Comparison of ENCODE assay signal across 9 cellular contexts in genomic region chr1:67713071-67713806, GRCh38. TPM values are rescaled to one million over a fixed set of nuclear protein-coding genes. Genes with fewer than 3 reads are reported as not detected.
DNase-seq lines count a peak whose midpoint lies in the region; ATAC-seq and TF ChIP-seq lines count a peak whose summit lies in the region.
"Had no signal": no experiment of that assay in that cellular context is flagged by ENCODE, and none has a peak within 500 bp of the region (broad histone marks: within the 10 kb centered on the region; RNA-seq: fewer than 3 reads in every experiment).

No MANE protein-coding gene starts in this region.

- H4K20me1 ChIP-seq in DND-41 (ENCODE audit: insufficient read depth, low read length), result no peaks in the 10 kb centered on the region

- no peak overlapping the region for H3K4me3 ChIP-seq in DND-41 (ENCODE audit: low read depth in 1 of 2, low read length in 2 of 2)

- DNase-seq in DND-41 (no peak), NCI-H1930 (lab: John Stamatoyannopoulos, UW) (peak; percentile 65 to 77), amniotic stem cell (lab: John Stamatoyannopoulos, UW) (peak; percentile 37), mesothelial cell of epicardium (ENCODE audit: low spot score in 2 of 2, unreplicated experiment in 2 of 2) (no peak), retina (no peak)
- no peak for DNase-seq in activated CD8-positive, alpha-beta T cell treated with anti-CD3 and anti-CD28 coated beads for 36 hours

- no peaks in the 10 kb centered on the region for H3K27me3 ChIP-seq in DND-41 (ENCODE audit: insufficient read depth, low read length, poor library complexity)

- H3K79me2 ChIP-seq in DND-41 (ENCODE audit: insufficient read depth, low read length), result no peaks in the 10 kb centered on the region

- no peak overlapping the region for H3K4me2 ChIP-seq in DND-41 (ENCODE audit: insufficient read depth, low read length)

- peak overlapping the region; percentile 77 for H3K27ac ChIP-seq in DND-41 (ENCODE audit: low read length)

- H3K36me3 Mint-ChIP-seq in mesothelial cell of epicardium, result no peaks in the 10 kb centered on the region
- H3K36me3 Mint-ChIP-seq in activated CD8-positive, alpha-beta T cell treated with anti-CD3 and anti-CD28 coated beads for 36 hours (ENCODE audit: low read depth), result no peaks in the 10 kb centered on the region
- H3K36me3 Mint-ChIP-seq: activated naive CD8-positive, alpha-beta T cell had no signal

- no peaks in the 10 kb centered on the region for H3K27me3 Mint-ChIP-seq in mesothelial cell of epicardium (ENCODE audit: low read depth)
- H3K27me3 Mint-ChIP-seq in activated CD8-positive, alpha-beta T cell treated with anti-CD3 and anti-CD28 coated beads for 36 hours, result no peaks in the 10 kb centered on the region
- H3K27me3 Mint-ChIP-seq: activated naive CD8-positive, alpha-beta T cell had no signal

- POLR2A ChIA-PET in activated CD8-positive, alpha-beta T cell treated with anti-CD3 and anti-CD28 coated beads for 36 hours (lab: Charles Lee), result no interaction called here

- H3K36me3 ChIP-seq in DND-41 (ENCODE audit: insufficient read depth, low read length), result no peaks in the 10 kb centered on the region

- no peaks in the 10 kb centered on the region for H3K9me3 Mint-ChIP-seq in mesothelial cell of epicardium
- no peaks in the 10 kb centered on the region for H3K9me3 Mint-ChIP-seq in activated CD8-positive, alpha-beta T cell treated with anti-CD3 and anti-CD28 coated beads for 36 hours

- H3K4me3 Mint-ChIP-seq in mesothelial cell of epicardium, result no peak overlapping the region
- no peak overlapping the region for H3K4me3 Mint-ChIP-seq in activated CD8-positive, alpha-beta T cell treated with anti-CD3 and anti-CD28 coated beads for 36 hours
- H3K4me3 Mint-ChIP-seq: activated naive CD8-positive, alpha-beta T cell had no signal

- peak overlapping the region; percentile 54 for H3K27ac Mint-ChIP-seq in mesothelial cell of epicardium
- H3K27ac Mint-ChIP-seq in activated CD8-positive, alpha-beta T cell treated with anti-CD3 and anti-CD28 coated beads for 36 hours, result no peak overlapping the region
- H3K27ac Mint-ChIP-seq: activated naive CD8-positive, alpha-beta T cell had no signal

- no peak for ATAC-seq in DND-41 (ENCODE audit: insufficient read depth, low read depth)
- ATAC-seq in activated CD8-positive, alpha-beta T cell treated with anti-CD3 and anti-CD28 coated beads for 36 hours, result no peak
- no peak for ATAC-seq in HG03378 (IDR thresholded peaks at IDR 0.05; ENCODE audit: unreplicated experiment)
- ATAC-seq in GM21381 (IDR thresholded peaks at IDR 0.05; ENCODE audit: unreplicated experiment), result no peak

- TF ChIP-seq CTCF in DND-41 (IDR thresholded peaks at IDR 0.05; ENCODE audit: borderline replicate concordance, extremely low read depth, low read length, poor library complexity, severe bottlenecking) (no peak), mesothelial cell of epicardium (IDR thresholded peaks at IDR 0.05; ENCODE audit: unreplicated experiment) (no peak)
- no peak for TF ChIP-seq CTCF in activated CD8-positive, alpha-beta T cell treated with anti-CD3 and anti-CD28 coated beads for 36 hours (IDR thresholded peaks at IDR 0.05)

- 0 out of 2 replicates have a peak overlapping the region, but pooled peaks have one; percentile 7 for H2AFZ ChIP-seq in DND-41 (ENCODE audit: low read depth, low read length)

- H3K9me3 ChIP-seq in DND-41 (ENCODE audit: insufficient read depth, low read length, severe bottlenecking), result no peaks in the 10 kb centered on the region

- H3K4me1 ChIP-seq in DND-41 (ENCODE audit: insufficient read depth, low read length), result peaks cover 40% of the 10 kb centered on the region

- peaks cover 43% of the 10 kb centered on the region for H3K4me1 Mint-ChIP-seq in mesothelial cell of epicardium
- no peaks in the 10 kb centered on the region for H3K4me1 Mint-ChIP-seq in activated CD8-positive, alpha-beta T cell treated with anti-CD3 and anti-CD28 coated beads for 36 hours (ENCODE audit: low read depth)

- CTCF ChIA-PET in activated CD8-positive, alpha-beta T cell treated with anti-CD3 and anti-CD28 coated beads for 36 hours (lab: Charles Lee), result no interaction called here

- intact Hi-C loops in activated CD8-positive, alpha-beta T cell treated with anti-CD3 and anti-CD28 coated beads for 36 hours (cut with micrococcal nuclease), result no loop called here

- H3K9ac ChIP-seq in DND-41 (ENCODE audit: low read depth, low read length), result no peak overlapping the region

RNA-seq across cellular contexts. Expression of gene GADD45A, which starts 28.2 kb away (rescaled TPM):
- 74.2 to 80.2 TPM (median 77.7 TPM) in 3 replicates for total RNA-seq in mesothelial cell of epicardium
- 10 to 100 TPM; 33.5 to 34.3 TPM for total RNA-seq in activated CD8-positive, alpha-beta T cell treated with anti-CD3 and anti-CD28 coated beads for 36 hours

Comparison
In these comparisons a context has a peak if more than half of its experiments do, and no peak if none do; other contexts are left out.
1. DNase-seq: peak in NCI-H1930 (2 of 2) and amniotic stem cell (single experiment); none in DND-41 (single experiment), mesothelial cell of epicardium (0 of 2), activated CD8-positive, alpha-beta T cell treated with anti-CD3 and anti-CD28 coated beads for 36 hours (single experiment) and retina (single experiment).